In the genomic region with DNA sequence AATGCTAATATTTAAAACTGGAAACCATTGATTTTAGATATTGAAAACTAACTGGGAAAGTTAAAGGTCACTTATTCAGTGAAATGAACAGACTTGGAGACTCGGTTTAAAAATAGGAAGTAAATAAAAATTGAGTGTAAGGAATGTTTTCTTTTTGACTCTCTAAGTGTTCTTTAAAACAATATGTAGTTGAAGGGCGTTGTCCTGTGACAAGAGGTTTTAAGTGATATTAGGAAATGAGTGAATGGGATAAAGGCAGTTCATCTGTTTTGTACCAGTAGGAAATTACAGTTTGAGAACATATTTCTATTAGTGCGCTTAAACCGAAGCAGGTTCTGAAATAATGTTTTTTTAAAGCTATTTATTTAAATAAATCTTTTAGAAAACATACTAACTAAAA, we compare ENCODE assay signal across 38 cellular contexts.
"Had no signal": no experiment of that assay in that cellular context is flagged by ENCODE, and none has a peak within 500 bp of the region (broad histone marks: within the 10 kb centered on the region; RNA-seq: fewer than 3 reads in every experiment).

No MANE protein-coding gene starts in this region.

- DNase-seq: activated CD4-positive, alpha-beta memory T cell treated with anti-CD3 and anti-CD28 coated beads for 36 hours; activated CD4-positive, alpha-beta T cell treated with anti-CD3 and anti-CD28 coated beads for 1 hour; activated CD4-positive, alpha-beta T cell treated with anti-CD3 and anti-CD28 coated beads for 36 hours; activated CD4-positive, alpha-beta T cell treated with anti-CD3 and anti-CD28 coated beads, Interleukin-2, amount 10 ng/mL, durations not matched to agents 24 days and 14 days; activated CD4-positive, alpha-beta T cell treated with anti-CD3 and anti-CD28 coated beads, Interleukin-2, amount 50 U/mL, for 1 hour; activated CD4-positive, alpha-beta T cell treated with anti-CD3 and anti-CD28 coated beads, Interleukin-2, amount 50 U/mL, for 4 hours; activated CD4-positive, CD25-positive, alpha-beta regulatory T cell; activated CD8-positive, alpha-beta memory T cell treated with anti-CD3 and anti-CD28 coated beads, Interleukin-2, amount 50 U/mL, for 4 hours; activated CD8-positive, alpha-beta T cell treated with anti-CD3 and anti-CD28 coated beads for 36 hours; activated effector memory CD4-positive, alpha-beta T cell treated with anti-CD3 and anti-CD28 coated beads, Interleukin-2, amount 50 U/mL, for 16 hours; activated gamma-delta T cell treated with Interleukin-2 at 50 U/mL for 16 hours; activated naive CD4-positive, alpha-beta T cell; activated naive CD4-positive, alpha-beta T cell treated with anti-CD3 and anti-CD28 coated beads for 36 hours; activated naive CD4-positive, alpha-beta T cell treated with anti-CD3 and anti-CD28 coated beads, Interleukin-2, amount 50 U/mL, for 16 hours; activated naive CD8-positive, alpha-beta T cell treated with anti-CD3 and anti-CD28 coated beads for 36 hours; activated T-cell treated with anti-CD3 and anti-CD28 coated beads for 4 hours; activated T-cell treated with anti-CD3 and anti-CD28 coated beads, Interleukin-2, amount 50 U/mL, for 1 hour; activated T-cell treated with anti-CD3 and anti-CD28 coated beads, Interleukin-2, amount 50 U/mL, for 4 hours; activated T-cell treated with anti-CD3 and anti-CD28 coated beads, Interleukin-2, amount 50 U/mL, for 72 hours; adrenal gland; amniotic stem cell; aorta; body of pancreas; brain microvascular endothelial cell; central memory CD4-positive, alpha-beta T cell; T-helper 1 cell; T-helper 2 cell; T-helper 9 cell had no signal

- H3K27me3 ChIP-seq: adrenal gland, body of pancreas, brain microvascular endothelial cell, breast epithelium had no signal

- ATAC-seq: activated CD4-positive, alpha-beta T cell treated with anti-CD3 and anti-CD28 coated beads for 36 hours; activated CD4-positive, CD25-positive, alpha-beta regulatory T cell treated with anti-CD3 and anti-CD28 coated beads, Interleukin-2, amount 50 U/mL, for 24 hours; activated CD8-positive, alpha-beta T cell treated with anti-CD3 and anti-CD28 coated beads for 36 hours; activated naive CD4-positive, alpha-beta T cell treated with anti-CD3 and anti-CD28 coated beads, Interleukin-2, amount 50 U/mL, for 72 hours; activated T-cell treated with anti-CD3 and anti-CD28 coated beads, Interleukin-2, amount 50 U/mL, for 4 hours; activated T-cell treated with anti-CD3 and anti-CD28 coated beads, Interleukin-2, amount 50 U/mL, for 72 hours; activated T-helper 17 cell treated with anti-CD3 and anti-CD28 coated beads, Interleukin-2, amount 50 U/mL, for 72 hours; body of pancreas had no signal

- H3K4me1 Mint-ChIP-seq: activated CD4-positive, alpha-beta T cell treated with anti-CD3 and anti-CD28 coated beads for 36 hours; activated CD4-positive, alpha-beta T cell treated with anti-CD3 and anti-CD28 coated beads, Interleukin-2, amount 10 ng/mL, durations not matched to agents 24 days and 14 days; activated naive CD8-positive, alpha-beta T cell treated with anti-CD3 and anti-CD28 coated beads for 36 hours; activated T-helper 17 cell treated with anti-CD3 and anti-CD28 coated beads, Interleukin-2, amount 50 U/mL, for 72 hours had no signal

- H3K27me3 Mint-ChIP-seq: activated CD4-positive, alpha-beta memory T cell treated with anti-CD3 and anti-CD28 coated beads for 36 hours; activated CD4-positive, alpha-beta T cell treated with anti-CD3 and anti-CD28 coated beads for 36 hours; activated CD4-positive, alpha-beta T cell treated with anti-CD3 and anti-CD28 coated beads, Interleukin-2, amount 10 ng/mL, durations not matched to agents 24 days and 14 days; activated CD8-positive, alpha-beta T cell treated with anti-CD3 and anti-CD28 coated beads for 36 hours; activated naive CD8-positive, alpha-beta T cell treated with anti-CD3 and anti-CD28 coated beads for 36 hours; activated T-helper 17 cell treated with anti-CD3 and anti-CD28 coated beads, Interleukin-2, amount 50 U/mL, for 72 hours had no signal

- H3K4me1 ChIP-seq: body of pancreas, breast epithelium had no signal

- H3K4me3 ChIP-seq: adrenal gland, body of pancreas, breast epithelium had no signal

- FAIRE-seq: astrocyte, TTC549 had no signal

- H3K27ac Mint-ChIP-seq: activated CD4-positive, alpha-beta memory T cell treated with anti-CD3 and anti-CD28 coated beads for 36 hours; activated CD4-positive, alpha-beta T cell treated with anti-CD3 and anti-CD28 coated beads for 36 hours; activated CD4-positive, alpha-beta T cell treated with anti-CD3 and anti-CD28 coated beads, Interleukin-2, amount 10 ng/mL, durations not matched to agents 24 days and 14 days; activated CD8-positive, alpha-beta T cell treated with anti-CD3 and anti-CD28 coated beads for 36 hours; activated naive CD4-positive, alpha-beta T cell treated with anti-CD3 and anti-CD28 coated beads for 36 hours; activated naive CD4-positive, alpha-beta T cell treated with anti-CD3 and anti-CD28 coated beads, Interleukin-2, amount 50 U/mL, for 72 hours; activated naive CD8-positive, alpha-beta T cell treated with anti-CD3 and anti-CD28 coated beads for 36 hours; activated T-cell treated with anti-CD3 and anti-CD28 coated beads, Interleukin-2, amount 50 U/mL, for 72 hours; activated T-helper 1 cell treated with anti-CD3 and anti-CD28 coated beads, Interleukin-12 subunit alpha, Interleukin-12 subunit beta, Interleukin-2, Interleukin-4 antibody, amounts not matched to agents 30 ng/mL and 10 ng/mL and 1 ng/mL, durations not matched to agents 14 hours and 24 hours and 36 hours; activated T-helper 17 cell treated with anti-CD3 and anti-CD28 coated beads, Interleukin-2, amount 50 U/mL, for 72 hours; T-helper 1 cell treated with Interleukin-12 subunit alpha and Interleukin-12 subunit beta and Interleukin-4 antibody, amounts not matched to agents 30 μg/mL and 1 μg/mL, for 36 hours; T-helper 2 cell treated with Interferon-gamma antibody and Interleukin-4, amounts not matched to agents 5 μg/mL and 100 μg/mL, for 36 hours had no signal

- H3K4me3 Mint-ChIP-seq: activated CD4-positive, alpha-beta memory T cell treated with anti-CD3 and anti-CD28 coated beads for 36 hours; activated CD4-positive, alpha-beta T cell treated with anti-CD3 and anti-CD28 coated beads for 36 hours; activated CD4-positive, alpha-beta T cell treated with anti-CD3 and anti-CD28 coated beads, Interleukin-2, amount 10 ng/mL, durations not matched to agents 24 days and 14 days; activated CD8-positive, alpha-beta T cell treated with anti-CD3 and anti-CD28 coated beads for 36 hours; activated naive CD4-positive, alpha-beta T cell treated with anti-CD3 and anti-CD28 coated beads for 36 hours; activated naive CD8-positive, alpha-beta T cell treated with anti-CD3 and anti-CD28 coated beads for 36 hours; activated T-cell treated with anti-CD3 and anti-CD28 coated beads, Interleukin-2, amount 50 U/mL, for 4 hours; activated T-cell treated with anti-CD3 and anti-CD28 coated beads, Interleukin-2, amount 50 U/mL, for 72 hours; activated T-helper 1 cell treated with anti-CD3 and anti-CD28 coated beads, Interleukin-12 subunit alpha, Interleukin-12 subunit beta, Interleukin-2, Interleukin-4 antibody, amounts not matched to agents 30 ng/mL and 10 ng/mL and 1 ng/mL, durations not matched to agents 14 hours and 24 hours and 36 hours; activated T-helper 17 cell treated with anti-CD3 and anti-CD28 coated beads, Interleukin-2, amount 50 U/mL, for 72 hours; T-helper 1 cell treated with Interleukin-12 subunit alpha and Interleukin-12 subunit beta and Interleukin-4 antibody, amounts not matched to agents 30 μg/mL and 1 μg/mL, for 36 hours; T-helper 2 cell treated with Interferon-gamma antibody and Interleukin-4, amounts not matched to agents 5 μg/mL and 100 μg/mL, for 36 hours had no signal

- H3K27ac ChIP-seq: adrenal gland, body of pancreas, brain microvascular endothelial cell, breast epithelium, VCaP had no signal

- H3K36me3 ChIP-seq: adrenal gland, brain microvascular endothelial cell, breast epithelium had no signal
